In the genomic region with DNA sequence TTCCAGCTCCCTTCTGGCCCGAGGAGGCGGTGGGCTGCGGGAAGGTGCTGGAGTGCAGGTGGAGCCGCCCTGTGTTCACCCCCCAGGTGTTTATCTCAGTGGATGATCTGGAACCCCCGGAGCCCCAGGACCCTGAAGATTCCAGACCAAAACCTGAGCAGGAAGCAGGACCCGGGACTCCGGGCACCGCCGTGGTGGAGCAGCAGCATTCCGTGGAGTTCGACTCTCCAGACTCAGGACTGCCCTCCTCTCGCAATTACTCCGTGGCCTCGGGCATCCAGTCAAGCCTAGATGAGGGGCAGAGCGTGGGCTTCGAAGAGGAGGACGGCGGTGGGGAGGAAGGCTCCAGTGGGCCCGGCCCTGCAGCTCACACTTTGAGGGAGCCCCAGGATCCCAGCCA, we compare ENCODE assay signal across 1 cellular context.
TF ChIP-seq lines count a peak whose summit lies in the region.

No MANE protein-coding gene starts in this region.

TF ChIP-seq in H1, 55 proteins besides CTCF, POLR2A, EP300 and RAD21:
- TF ChIP-seq TEAD4 (IDR thresholded peaks at IDR 0.05; ENCODE audit: low read depth, low read length) (no peak), BRCA1 (IDR thresholded peaks at IDR 0.05; ENCODE audit: low read depth, low read length) (no peak), PHF8 (conservative IDR thresholded peaks at IDR 0.05; ENCODE audit: low read depth, low read length) (no peak), GTF2F1 (IDR thresholded peaks at IDR 0.05; ENCODE audit: borderline replicate concordance, low read depth, low read length) (no peak), RBBP5 (IDR thresholded peaks at IDR 0.05; ENCODE audit: borderline replicate concordance, low read depth, low read length) (no peak)
TF ChIP-seq in H1: peak in this region for 0.
